Comparison of ENCODE assay signal across 17 cellular contexts in genomic region chr2:125427721-125428315, GRCh38.
"Had no signal": no experiment of that assay in that cellular context is flagged by ENCODE, and none has a peak within 500 bp of the region (broad histone marks: within the 10 kb centered on the region; RNA-seq: fewer than 3 reads in every experiment).

No MANE protein-coding gene starts in this region.

- DNase-seq: esophagus squamous epithelium; foreskin melanocyte; head of caudate nucleus; hippocampal formation; left colon; naive thymus-derived CD8-positive, alpha-beta T cell; posterior cingulate gyrus; stimulated activated CD4-positive, alpha-beta T cell treated with anti-CD3 and anti-CD28 coated beads, Interleukin-2, amount 100 ng/mL, for 24 hours; stimulated activated CD4-positive, alpha-beta T cell treated with anti-CD3 and anti-CD28 coated beads, Interleukin-4, amount 100 ng/mL, for 4 hours; stimulated activated naive B cell treated with anti-CD40 and anti-IgM and Interleukin-4, amounts not matched to agents 10 μg/mL and 1 μg/mL and 100 μg/mL, for 72 hours; stimulated activated naive CD8-positive, alpha-beta T cell treated with anti-CD3 and anti-CD28 coated beads, Interleukin-15, amount 100 ng/mL, for 72 hours; substantia nigra; transverse colon had no signal

- H3K27ac Mint-ChIP-seq: dendritic cell treated with granulocyte-macrophage colony-stimulating factor and Interleukin-4, amounts not matched to agents 40 ng/mL and 50 ng/mL, for 4 days; naive thymus-derived CD8-positive, alpha-beta T cell; stimulated activated naive B cell treated with anti-CD40 and anti-IgM and Interleukin-4, amounts not matched to agents 10 μg/mL and 1 μg/mL and 100 μg/mL, for 72 hours; stimulated activated naive CD8-positive, alpha-beta T cell treated with anti-CD3 and anti-CD28 coated beads, Interleukin-15, amount 100 ng/mL, for 72 hours had no signal

- H3K36me3 Mint-ChIP-seq: naive thymus-derived CD8-positive, alpha-beta T cell; stimulated activated naive B cell treated with anti-CD40 and anti-IgM and Interleukin-4, amounts not matched to agents 10 μg/mL and 1 μg/mL and 100 μg/mL, for 72 hours had no signal

- H3K27me3 Mint-ChIP-seq: dendritic cell treated with granulocyte-macrophage colony-stimulating factor and Interleukin-4, amounts not matched to agents 40 ng/mL and 50 ng/mL, for 4 days; naive thymus-derived CD8-positive, alpha-beta T cell; stimulated activated naive B cell treated with anti-CD40 and anti-IgM and Interleukin-4, amounts not matched to agents 10 μg/mL and 1 μg/mL and 100 μg/mL, for 72 hours; stimulated activated naive CD8-positive, alpha-beta T cell treated with anti-CD3 and anti-CD28 coated beads, Interleukin-15, amount 100 ng/mL, for 72 hours had no signal

- H3K4me1 ChIP-seq: esophagus squamous epithelium, transverse colon had no signal

- H3K4me3 Mint-ChIP-seq: dendritic cell treated with granulocyte-macrophage colony-stimulating factor and Interleukin-4, amounts not matched to agents 40 ng/mL and 50 ng/mL, for 4 days; naive thymus-derived CD8-positive, alpha-beta T cell; stimulated activated naive B cell treated with anti-CD40 and anti-IgM and Interleukin-4, amounts not matched to agents 10 μg/mL and 1 μg/mL and 100 μg/mL, for 72 hours; stimulated activated naive CD8-positive, alpha-beta T cell treated with anti-CD3 and anti-CD28 coated beads, Interleukin-15, amount 100 ng/mL, for 72 hours had no signal

- H3K9me3 ChIP-seq: esophagus squamous epithelium, neutrophil, thoracic aorta, transverse colon had no signal

- H3K9me3 Mint-ChIP-seq: stimulated activated naive CD8-positive, alpha-beta T cell treated with anti-CD3 and anti-CD28 coated beads, Interleukin-15, amount 100 ng/mL, for 72 hours had no signal

- H3K27me3 ChIP-seq: esophagus squamous epithelium, neutrophil, transverse colon had no signal

- H3K4me3 ChIP-seq: esophagus squamous epithelium, skin epidermis, thoracic aorta, transverse colon had no signal

- H3K4me1 Mint-ChIP-seq: naive thymus-derived CD8-positive, alpha-beta T cell; stimulated activated naive B cell treated with anti-CD40 and anti-IgM and Interleukin-4, amounts not matched to agents 10 μg/mL and 1 μg/mL and 100 μg/mL, for 72 hours; stimulated activated naive CD8-positive, alpha-beta T cell treated with anti-CD3 and anti-CD28 coated beads, Interleukin-15, amount 100 ng/mL, for 72 hours had no signal

- H3K27ac ChIP-seq: esophagus squamous epithelium, neutrophil, skin epidermis, thoracic aorta, transverse colon had no signal

- H3K36me3 ChIP-seq: esophagus squamous epithelium, neutrophil, thoracic aorta, transverse colon had no signal
